In genomic region chr4:159273126-159273438, GRCh38 we compare ENCODE assay signal across 15 cellular contexts.
DNase-seq lines count a peak whose midpoint lies in the region; ATAC-seq and TF ChIP-seq lines count a peak whose summit lies in the region.
"Had no signal": no experiment of that assay in that cellular context is flagged by ENCODE, and none has a peak within 500 bp of the region (broad histone marks: within the 10 kb centered on the region; RNA-seq: fewer than 3 reads in every experiment).

No MANE protein-coding gene starts in this region.

- no peak for ATAC-seq in foreskin keratinocyte
- ATAC-seq: activated T-helper 17 cell treated with anti-CD3 and anti-CD28 coated beads, Interleukin-2, amount 50 U/mL, for 72 hours had no signal

- H3K27ac Mint-ChIP-seq in osteocyte (ENCODE audit: unreplicated experiment) (peak overlapping the region; percentile 63), MCF 10A (ENCODE audit: low read depth, unreplicated experiment) (no peak overlapping the region)
- H3K27ac Mint-ChIP-seq: activated T-helper 17 cell treated with anti-CD3 and anti-CD28 coated beads, Interleukin-2, amount 50 U/mL, for 72 hours had no signal

- no peak for TF ChIP-seq CTCF in osteocyte (IDR thresholded peaks at IDR 0.05)
- no peak for TF ChIP-seq CTCF in foreskin keratinocyte (conservative IDR thresholded peaks at IDR 0.05)
- TF ChIP-seq CTCF in MCF 10A (IDR thresholded peaks at IDR 0.05; ENCODE audit: unreplicated experiment) = no peak

- H3K27me3 ChIP-seq in foreskin keratinocyte = no peaks in the 10 kb centered on the region
- H3K27me3 ChIP-seq: ovary, upper lobe of left lung had no signal

- H3K36me3 Mint-ChIP-seq in osteocyte (ENCODE audit: unreplicated experiment) = peaks cover 6% of the 10 kb centered on the region
- no peaks in the 10 kb centered on the region for H3K36me3 Mint-ChIP-seq in MCF 10A (ENCODE audit: insufficient read depth, unreplicated experiment)

- no peak overlapping the region for H3K27ac ChIP-seq in foreskin keratinocyte
- H3K27ac ChIP-seq: C4-2B, ovary had no signal

- H3K4me3 Mint-ChIP-seq in osteocyte (ENCODE audit: unreplicated experiment) (no peak overlapping the region), MCF 10A (ENCODE audit: unreplicated experiment) (no peak overlapping the region)
- H3K4me3 Mint-ChIP-seq: activated T-helper 17 cell treated with anti-CD3 and anti-CD28 coated beads, Interleukin-2, amount 50 U/mL, for 72 hours had no signal

- H3K4me1 ChIP-seq in foreskin keratinocyte = peaks cover 50% of the 10 kb centered on the region

- no TSS peak for BruUV-seq in MCF 10A (replicated peaks; lab: Mats Ljungman, UMichigan)

- CTCF ChIA-PET in MCF 10A (lab: Yijun Ruan, JAX) = no interaction called here

- H3K27me3 Mint-ChIP-seq in osteocyte (ENCODE audit: unreplicated experiment) (no peaks in the 10 kb centered on the region), MCF 10A (ENCODE audit: insufficient read depth, unreplicated experiment) (no peaks in the 10 kb centered on the region)
- H3K27me3 Mint-ChIP-seq: activated T-helper 17 cell treated with anti-CD3 and anti-CD28 coated beads, Interleukin-2, amount 50 U/mL, for 72 hours had no signal

- peak; percentile 55 for DNase-seq in EH (ENCODE audit: low read depth)
- DNase-seq in NCI-H69 (lab: John Stamatoyannopoulos, UW) = peak; percentile 74
- DNase-seq in fibroblast of gingiva (ENCODE audit: low read depth) = peak; percentile 47
- no peak for DNase-seq in osteocyte (ENCODE audit: extremely low spot score, unreplicated experiment)
- DNase-seq in foreskin keratinocyte = no peak
- DNase-seq in stimulated activated CD4-positive, alpha-beta T cell treated with anti-CD3 and anti-CD28 coated beads, Interleukin-4, amount 100 ng/mL, for 24 hours = no peak
- DNase-seq in DMS79 treated with DMSO at 0.1 percent for 48 hours (lab: John Stamatoyannopoulos, UW) = no peak
- no peak for DNase-seq in MCF 10A (ENCODE audit: unreplicated experiment)
- DNase-seq: activated CD4-positive, alpha-beta T cell treated with anti-CD3 and anti-CD28 coated beads for 1 hour; mammary epithelial cell; NCI-H345; upper lobe of left lung had no signal

- no peaks in the 10 kb centered on the region for H3K9me3 Mint-ChIP-seq in osteocyte (ENCODE audit: unreplicated experiment)
- no peaks in the 10 kb centered on the region for H3K9me3 Mint-ChIP-seq in MCF 10A (ENCODE audit: unreplicated experiment)
- H3K9me3 Mint-ChIP-seq: activated T-helper 17 cell treated with anti-CD3 and anti-CD28 coated beads, Interleukin-2, amount 50 U/mL, for 72 hours had no signal

- intact Hi-C loops in MCF 10A (cut with micrococcal nuclease) = no loop called here

- peaks cover 30% of the 10 kb centered on the region for H3K4me1 Mint-ChIP-seq in osteocyte (ENCODE audit: unreplicated experiment)
- H3K4me1 Mint-ChIP-seq in MCF 10A (ENCODE audit: insufficient read depth, unreplicated experiment) = peaks cover 25% of the 10 kb centered on the region

- POLR2A ChIA-PET in MCF 10A (lab: Yijun Ruan, JAX) = no interaction called here

Comparison
In these comparisons a context has a peak if more than half of its experiments do, and no peak if none do; other contexts are left out.
1. DNase-seq: peak in EH (single experiment), NCI-H69 (single experiment) and fibroblast of gingiva (single experiment); none in osteocyte (single experiment), foreskin keratinocyte (0 of 2), stimulated activated CD4-positive, alpha-beta T cell treated with anti-CD3 and anti-CD28 coated beads, Interleukin-4, amount 100 ng/mL, for 24 hours (single experiment), DMS79 treated with DMSO at 0.1 percent for 48 hours (single experiment) and MCF 10A (single experiment).